In genomic region chr16:88455610-88456355, GRCh38 we compare ENCODE assay signal across 1 cellular context.
A peak's percentile ranks its signal among the peaks of the same experiment; 100 is the strongest.
TF ChIP-seq lines count a peak whose summit lies in the region.

No MANE protein-coding gene starts in this region.

TF ChIP-seq in K562, 482 proteins besides CTCF, POLR2A, EP300 and RAD21 (continued from another document and continues in another):
- TF ChIP-seq ZNF324 (CRISPR knock-in tag; IDR thresholded peaks at IDR 0.05): no peak
- peak; percentile 86 for TF ChIP-seq SMARCA4 (IDR thresholded peaks at IDR 0.05)
- TF ChIP-seq HDAC1 (IDR thresholded peaks at IDR 0.05): peak in 1 of 2 experiments; percentile 77; a peak in 1 of 4 replicates
- TF ChIP-seq ZBTB8A (IDR thresholded peaks at IDR 0.05; ENCODE audit: partially characterized antibody): no peak
- TF ChIP-seq, protein P1, sequence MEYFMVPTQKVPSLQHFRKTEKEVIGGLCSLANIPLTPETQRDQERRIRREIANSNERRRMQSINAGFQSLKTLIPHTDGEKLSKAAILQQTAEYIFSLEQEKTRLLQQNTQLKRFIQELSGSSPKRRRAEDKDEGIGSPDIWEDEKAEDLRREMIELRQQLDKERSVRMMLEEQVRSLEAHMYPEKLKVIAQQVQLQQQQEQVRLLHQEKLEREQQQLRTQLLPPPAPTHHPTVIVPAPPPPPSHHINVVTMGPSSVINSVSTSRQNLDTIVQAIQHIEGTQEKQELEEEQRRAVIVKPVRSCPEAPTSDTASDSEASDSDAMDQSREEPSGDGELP (CRISPR knock-in tag; IDR thresholded peaks at IDR 0.05; ENCODE audit: borderline replicate concordance): peak; percentile 57; the same call in 1 of the 2 replicates
- TF ChIP-seq EGR1 (conservative IDR thresholded peaks at IDR 0.05): peak; percentile 96
- peak; percentile 95 for TF ChIP-seq RREB1 (CRISPR knock-in tag; IDR thresholded peaks at IDR 0.05)
- TF ChIP-seq CBFA2T3 (IDR thresholded peaks at IDR 0.05): peak; percentile 92
- peak in 1 of 2 experiments; percentile 35; a peak in 1 of 4 replicates for TF ChIP-seq ARNT (IDR thresholded peaks at IDR 0.05)
- no peak for TF ChIP-seq BCL6 (CRISPR knock-in tag; IDR thresholded peaks at IDR 0.05)
- no peak for TF ChIP-seq ZSCAN32 (CRISPR knock-in tag; IDR thresholded peaks at IDR 0.05)
- no peak for TF ChIP-seq SMARCA5 (IDR thresholded peaks at IDR 0.05)
- TF ChIP-seq L3MBTL2 (IDR thresholded peaks at IDR 0.05): peak; percentile 59
- TF ChIP-seq, protein P2, sequence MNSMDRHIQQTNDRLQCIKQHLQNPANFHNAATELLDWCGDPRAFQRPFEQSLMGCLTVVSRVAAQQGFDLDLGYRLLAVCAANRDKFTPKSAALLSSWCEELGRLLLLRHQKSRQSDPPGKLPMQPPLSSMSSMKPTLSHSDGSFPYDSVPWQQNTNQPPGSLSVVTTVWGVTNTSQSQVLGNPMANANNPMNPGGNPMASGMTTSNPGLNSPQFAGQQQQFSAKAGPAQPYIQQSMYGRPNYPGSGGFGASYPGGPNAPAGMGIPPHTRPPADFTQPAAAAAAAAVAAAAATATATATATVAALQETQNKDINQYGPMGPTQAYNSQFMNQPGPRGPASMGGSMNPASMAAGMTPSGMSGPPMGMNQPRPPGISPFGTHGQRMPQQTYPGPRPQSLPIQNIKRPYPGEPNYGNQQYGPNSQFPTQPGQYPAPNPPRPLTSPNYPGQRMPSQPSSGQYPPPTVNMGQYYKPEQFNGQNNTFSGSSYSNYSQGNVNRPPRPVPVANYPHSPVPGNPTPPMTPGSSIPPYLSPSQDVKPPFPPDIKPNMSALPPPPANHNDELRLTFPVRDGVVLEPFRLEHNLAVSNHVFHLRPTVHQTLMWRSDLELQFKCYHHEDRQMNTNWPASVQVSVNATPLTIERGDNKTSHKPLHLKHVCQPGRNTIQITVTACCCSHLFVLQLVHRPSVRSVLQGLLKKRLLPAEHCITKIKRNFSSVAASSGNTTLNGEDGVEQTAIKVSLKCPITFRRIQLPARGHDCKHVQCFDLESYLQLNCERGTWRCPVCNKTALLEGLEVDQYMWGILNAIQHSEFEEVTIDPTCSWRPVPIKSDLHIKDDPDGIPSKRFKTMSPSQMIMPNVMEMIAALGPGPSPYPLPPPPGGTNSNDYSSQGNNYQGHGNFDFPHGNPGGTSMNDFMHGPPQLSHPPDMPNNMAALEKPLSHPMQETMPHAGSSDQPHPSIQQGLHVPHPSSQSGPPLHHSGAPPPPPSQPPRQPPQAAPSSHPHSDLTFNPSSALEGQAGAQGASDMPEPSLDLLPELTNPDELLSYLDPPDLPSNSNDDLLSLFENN (IDR thresholded peaks at IDR 0.05; ENCODE audit: low read depth in 2 of 2, low read length in 2 of 2): peak in 1 of 2 experiments; percentile 81; a peak in 2 of 4 replicates
- no peak for TF ChIP-seq NFE2L1 (tag; IDR thresholded peaks at IDR 0.05; ENCODE audit: borderline replicate concordance, low read depth)
- TF ChIP-seq MIER1 (IDR thresholded peaks at IDR 0.05; ENCODE audit: low read depth): no peak
- TF ChIP-seq, protein P3, sequence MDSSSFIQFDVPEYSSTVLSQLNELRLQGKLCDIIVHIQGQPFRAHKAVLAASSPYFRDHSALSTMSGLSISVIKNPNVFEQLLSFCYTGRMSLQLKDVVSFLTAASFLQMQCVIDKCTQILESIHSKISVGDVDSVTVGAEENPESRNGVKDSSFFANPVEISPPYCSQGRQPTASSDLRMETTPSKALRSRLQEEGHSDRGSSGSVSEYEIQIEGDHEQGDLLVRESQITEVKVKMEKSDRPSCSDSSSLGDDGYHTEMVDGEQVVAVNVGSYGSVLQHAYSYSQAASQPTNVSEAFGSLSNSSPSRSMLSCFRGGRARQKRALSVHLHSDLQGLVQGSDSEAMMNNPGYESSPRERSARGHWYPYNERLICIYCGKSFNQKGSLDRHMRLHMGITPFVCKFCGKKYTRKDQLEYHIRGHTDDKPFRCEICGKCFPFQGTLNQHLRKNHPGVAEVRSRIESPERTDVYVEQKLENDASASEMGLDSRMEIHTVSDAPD (CRISPR knock-in tag; IDR thresholded peaks at IDR 0.05): no peak
- TF ChIP-seq RBFOX2 (IDR thresholded peaks at IDR 0.05; ENCODE audit: low read depth, low read length): peak; percentile 73
- peak in 1 of 2 experiments; percentile 98; a peak in 2 of 4 replicates for TF ChIP-seq FOXK2 (conservative IDR thresholded peaks at IDR 0.05 in 1 of 2, IDR thresholded peaks at IDR 0.05 in 1 of 2; ENCODE audit: low read depth in 2 of 2)
- TF ChIP-seq ZBTB7A (IDR thresholded peaks at IDR 0.05; ENCODE audit: borderline replicate concordance, control insufficient read depth, low read depth, low read length): peak; percentile 99
- TF ChIP-seq, protein P4, sequence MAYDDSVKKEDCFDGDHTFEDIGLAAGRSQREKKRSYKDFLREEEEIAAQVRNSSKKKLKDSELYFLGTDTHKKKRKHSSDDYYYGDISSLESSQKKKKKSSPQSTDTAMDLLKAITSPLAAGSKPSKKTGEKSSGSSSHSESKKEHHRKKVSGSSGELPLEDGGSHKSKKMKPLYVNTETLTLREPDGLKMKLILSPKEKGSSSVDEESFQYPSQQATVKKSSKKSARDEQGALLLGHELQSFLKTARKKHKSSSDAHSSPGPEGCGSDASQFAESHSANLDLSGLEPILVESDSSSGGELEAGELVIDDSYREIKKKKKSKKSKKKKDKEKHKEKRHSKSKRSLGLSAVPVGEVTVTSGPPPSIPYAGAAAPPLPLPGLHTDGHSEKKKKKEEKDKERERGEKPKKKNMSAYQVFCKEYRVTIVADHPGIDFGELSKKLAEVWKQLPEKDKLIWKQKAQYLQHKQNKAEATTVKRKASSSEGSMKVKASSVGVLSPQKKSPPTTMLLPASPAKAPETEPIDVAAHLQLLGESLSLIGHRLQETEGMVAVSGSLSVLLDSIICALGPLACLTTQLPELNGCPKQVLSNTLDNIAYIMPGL (CRISPR knock-in tag; IDR thresholded peaks at IDR 0.05): no peak
- TF ChIP-seq FOSL1 (tag; conservative IDR thresholded peaks at IDR 0.05): peak; percentile 39
- TF ChIP-seq CBFB (CRISPR knock-in tag; IDR thresholded peaks at IDR 0.05): no peak
- TF ChIP-seq, protein P5, sequence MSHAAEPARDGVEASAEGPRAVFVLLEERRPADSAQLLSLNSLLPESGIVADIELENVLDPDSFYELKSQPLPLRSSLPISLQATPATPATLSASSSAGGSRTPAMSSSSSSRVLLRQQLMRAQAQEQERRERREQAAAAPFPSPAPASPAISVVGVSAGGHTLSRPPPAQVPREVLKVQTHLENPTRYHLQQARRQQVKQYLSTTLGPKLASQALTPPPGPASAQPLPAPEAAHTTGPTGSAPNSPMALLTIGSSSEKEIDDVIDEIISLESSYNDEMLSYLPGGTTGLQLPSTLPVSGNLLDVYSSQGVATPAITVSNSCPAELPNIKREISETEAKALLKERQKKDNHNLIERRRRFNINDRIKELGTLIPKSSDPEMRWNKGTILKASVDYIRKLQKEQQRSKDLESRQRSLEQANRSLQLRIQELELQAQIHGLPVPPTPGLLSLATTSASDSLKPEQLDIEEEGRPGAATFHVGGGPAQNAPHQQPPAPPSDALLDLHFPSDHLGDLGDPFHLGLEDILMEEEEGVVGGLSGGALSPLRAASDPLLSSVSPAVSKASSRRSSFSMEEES (CRISPR knock-in tag; IDR thresholded peaks at IDR 0.05): no peak
- no peak for TF ChIP-seq PPARD (CRISPR knock-in tag; IDR thresholded peaks at IDR 0.05)
- TF ChIP-seq, protein P6, sequence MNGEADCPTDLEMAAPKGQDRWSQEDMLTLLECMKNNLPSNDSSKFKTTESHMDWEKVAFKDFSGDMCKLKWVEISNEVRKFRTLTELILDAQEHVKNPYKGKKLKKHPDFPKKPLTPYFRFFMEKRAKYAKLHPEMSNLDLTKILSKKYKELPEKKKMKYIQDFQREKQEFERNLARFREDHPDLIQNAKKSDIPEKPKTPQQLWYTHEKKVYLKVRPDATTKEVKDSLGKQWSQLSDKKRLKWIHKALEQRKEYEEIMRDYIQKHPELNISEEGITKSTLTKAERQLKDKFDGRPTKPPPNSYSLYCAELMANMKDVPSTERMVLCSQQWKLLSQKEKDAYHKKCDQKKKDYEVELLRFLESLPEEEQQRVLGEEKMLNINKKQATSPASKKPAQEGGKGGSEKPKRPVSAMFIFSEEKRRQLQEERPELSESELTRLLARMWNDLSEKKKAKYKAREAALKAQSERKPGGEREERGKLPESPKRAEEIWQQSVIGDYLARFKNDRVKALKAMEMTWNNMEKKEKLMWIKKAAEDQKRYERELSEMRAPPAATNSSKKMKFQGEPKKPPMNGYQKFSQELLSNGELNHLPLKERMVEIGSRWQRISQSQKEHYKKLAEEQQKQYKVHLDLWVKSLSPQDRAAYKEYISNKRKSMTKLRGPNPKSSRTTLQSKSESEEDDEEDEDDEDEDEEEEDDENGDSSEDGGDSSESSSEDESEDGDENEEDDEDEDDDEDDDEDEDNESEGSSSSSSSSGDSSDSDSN (IDR thresholded peaks at IDR 0.05; ENCODE audit: borderline replicate concordance in 1 of 2, low read depth in 2 of 2, low read length in 2 of 2): peak; percentile 76 to 92; a peak in 3 of 4 replicates
- peak; percentile 70 to 73 for TF ChIP-seq NRF1 (conservative IDR thresholded peaks at IDR 0.05 in 1 of 2, IDR thresholded peaks at IDR 0.05 in 1 of 2)
- no peak for TF ChIP-seq NFXL1 (CRISPR knock-in tag; IDR thresholded peaks at IDR 0.05)
- no peak for TF ChIP-seq ELK1 (CRISPR knock-in tag; IDR thresholded peaks at IDR 0.05)
- no peak for TF ChIP-seq CHCHD3 (CRISPR knock-in tag; IDR thresholded peaks at IDR 0.05)
- TF ChIP-seq ZNF280B (CRISPR knock-in tag; IDR thresholded peaks at IDR 0.05): no peak
- peak; percentile 98 for TF ChIP-seq ATF7 (IDR thresholded peaks at IDR 0.05)
- no peak for TF ChIP-seq TRIM28 (IDR thresholded peaks at IDR 0.05)
- no peak for TF ChIP-seq ATF1 (CRISPR knock-in tag; IDR thresholded peaks at IDR 0.05)
- peak; percentile 50 for TF ChIP-seq ATF1 (tag; IDR thresholded peaks at IDR 0.05)
- peak; percentile 69 for TF ChIP-seq RBM22 (IDR thresholded peaks at IDR 0.05; ENCODE audit: low read depth, low read length, poor library complexity, severe bottlenecking)
- TF ChIP-seq SREBF2 (CRISPR knock-in tag; IDR thresholded peaks at IDR 0.05): no peak
- TF ChIP-seq, protein P7, sequence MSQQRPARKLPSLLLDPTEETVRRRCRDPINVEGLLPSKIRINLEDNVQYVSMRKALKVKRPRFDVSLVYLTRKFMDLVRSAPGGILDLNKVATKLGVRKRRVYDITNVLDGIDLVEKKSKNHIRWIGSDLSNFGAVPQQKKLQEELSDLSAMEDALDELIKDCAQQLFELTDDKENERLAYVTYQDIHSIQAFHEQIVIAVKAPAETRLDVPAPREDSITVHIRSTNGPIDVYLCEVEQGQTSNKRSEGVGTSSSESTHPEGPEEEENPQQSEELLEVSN (IDR thresholded peaks at IDR 0.05; ENCODE audit: borderline replicate concordance in 1 of 2, extremely low read depth in 1 of 2, insufficient read depth in 1 of 2, insufficient read length in 1 of 2, low read depth in 1 of 2, low read length in 1 of 2, poor library complexity in 1 of 2, severe bottlenecking in 1 of 2): peak; percentile 11 to 53
- no peak for TF ChIP-seq ZFP1 (CRISPR knock-in tag; IDR thresholded peaks at IDR 0.05)
- no peak for TF ChIP-seq XRCC4 (IDR thresholded peaks at IDR 0.05; ENCODE audit: extremely low read depth, insufficient read depth, insufficient read length)
- TF ChIP-seq SMAD2 (IDR thresholded peaks at IDR 0.05; ENCODE audit: low read depth, low read length): no peak
